33 cellular contexts compared by ENCODE assay signal in genomic region chr11:111620518-111620917, GRCh38.
"Had no signal": no experiment of that assay in that cellular context is flagged by ENCODE, and none has a peak within 500 bp of the region (broad histone marks: within the 10 kb centered on the region; RNA-seq: fewer than 3 reads in every experiment).

No MANE protein-coding gene starts in this region.

- FAIRE-seq: colon had no signal

- H3K4me3 ChIP-seq: adrenal gland, body of pancreas, esophagus muscularis mucosa, gastrocnemius medialis had no signal

- H3K27ac ChIP-seq: adrenal gland, body of pancreas, esophagus muscularis mucosa, foreskin keratinocyte, gastrocnemius medialis, WERI-Rb-1 had no signal

- H3K4me1 ChIP-seq: foreskin keratinocyte, gastrocnemius medialis had no signal

- H3K9me3 ChIP-seq: adrenal gland, body of pancreas, esophagus muscularis mucosa, gastrocnemius medialis had no signal

- ATAC-seq: activated CD4-positive, CD25-positive, alpha-beta regulatory T cell treated with anti-CD3 and anti-CD28 coated beads, Interleukin-2, amount 50 U/mL, for 24 hours; activated CD8-positive, alpha-beta memory T cell treated with anti-CD3 and anti-CD28 coated beads, Interleukin-2, amount 10 ng/mL, durations not matched to agents 7 days and 5 days; activated CD8-positive, alpha-beta T cell treated with anti-CD3 and anti-CD28 coated beads, Interleukin-2, amount 10 ng/mL, durations not matched to agents 7 days and 5 days; activated naive CD8-positive, alpha-beta T cell treated with anti-CD3 and anti-CD28 coated beads, Interleukin-2, amount 50 U/mL, for 24 hours; body of pancreas; effector memory CD8-positive, alpha-beta T cell; foreskin keratinocyte; gastrocnemius medialis; T-helper 17 cell had no signal

- DNase-seq: activated B cell treated with CpG ODN at 0.5 μM for 24 hours; activated CD4-positive, alpha-beta memory T cell treated with anti-CD3 and anti-CD28 coated beads for 36 hours; activated CD4-positive, alpha-beta T cell treated with anti-CD3 and anti-CD28 coated beads for 48 hours; activated CD4-positive, alpha-beta T cell treated with anti-CD3 and anti-CD28 coated beads, Interleukin-2, amount 50 U/mL, for 1 hour; activated CD8-positive, alpha-beta memory T cell treated with anti-CD3 and anti-CD28 coated beads, Interleukin-2, amount 10 ng/mL, durations not matched to agents 7 days and 5 days; activated CD8-positive, alpha-beta memory T cell treated with anti-CD3 and anti-CD28 coated beads, Interleukin-2, amount 50 U/mL, for 4 hours; activated CD8-positive, alpha-beta T cell treated with anti-CD3 and anti-CD28 coated beads, Interleukin-2, amount 10 ng/mL, durations not matched to agents 7 days and 5 days; activated effector memory CD4-positive, alpha-beta T cell treated with anti-CD3 and anti-CD28 coated beads, Interleukin-2, amount 50 U/mL, for 16 hours; activated naive CD4-positive, alpha-beta T cell treated with anti-CD3 and anti-CD28 coated beads for 36 hours; activated naive CD8-positive, alpha-beta T cell treated with anti-CD3 and anti-CD28 coated beads for 36 hours; activated naive CD8-positive, alpha-beta T cell treated with anti-CD3 and anti-CD28 coated beads, Interleukin-2, amount 50 U/mL, for 24 hours; activated T-cell treated with anti-CD3 and anti-CD28 coated beads, Interleukin-2, amount 50 U/mL, for 1 hour; activated T-cell treated with anti-CD3 and anti-CD28 coated beads, Interleukin-2, amount 50 U/mL, for 48 hours; adrenal gland; amygdala; aorta; body of pancreas; caudate nucleus; cortex of kidney; dermis blood vessel endothelial cell; effector CD4-positive, alpha-beta T cell; effector memory CD8-positive, alpha-beta T cell; erythroblast; foreskin keratinocyte; gastrocnemius medialis; glutamatergic neuron; T-helper 1 cell; T-helper 17 cell; T1000; WERI-Rb-1 had no signal

- H3K27me3 ChIP-seq: adrenal gland, body of pancreas, esophagus muscularis mucosa, foreskin keratinocyte, gastrocnemius medialis had no signal
